Comparison of ENCODE assay signal across 1 cellular context in the genomic region with DNA sequence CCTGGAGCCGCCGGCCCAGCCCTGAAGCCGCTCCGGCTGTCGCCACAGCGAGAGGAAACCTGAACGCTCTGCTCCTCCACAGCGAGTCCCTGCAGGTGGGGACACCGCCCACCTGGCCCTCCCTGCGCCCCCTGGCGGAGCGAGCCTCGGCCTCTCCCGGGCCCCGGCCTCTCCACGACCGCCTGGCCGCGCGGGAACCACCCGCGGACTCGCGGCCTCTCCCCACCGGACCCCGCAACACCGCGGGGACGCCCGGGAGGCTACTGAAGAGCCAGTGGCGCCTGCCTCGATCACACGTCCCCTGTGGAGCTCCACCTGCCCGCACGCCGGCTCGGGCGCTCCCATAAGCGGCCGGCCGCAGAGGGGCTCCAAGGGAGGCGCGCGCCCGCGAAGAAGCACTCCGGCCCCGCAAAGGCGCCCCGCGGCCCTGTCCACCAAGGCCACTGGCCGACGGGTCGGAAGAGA.
TF ChIP-seq lines count a peak whose summit lies in the region.

No MANE protein-coding gene starts in this region.

TF ChIP-seq in K562, 482 proteins besides CTCF, POLR2A, EP300 and RAD21 (continued from another document and continues in another):
- TF ChIP-seq, protein P1, sequence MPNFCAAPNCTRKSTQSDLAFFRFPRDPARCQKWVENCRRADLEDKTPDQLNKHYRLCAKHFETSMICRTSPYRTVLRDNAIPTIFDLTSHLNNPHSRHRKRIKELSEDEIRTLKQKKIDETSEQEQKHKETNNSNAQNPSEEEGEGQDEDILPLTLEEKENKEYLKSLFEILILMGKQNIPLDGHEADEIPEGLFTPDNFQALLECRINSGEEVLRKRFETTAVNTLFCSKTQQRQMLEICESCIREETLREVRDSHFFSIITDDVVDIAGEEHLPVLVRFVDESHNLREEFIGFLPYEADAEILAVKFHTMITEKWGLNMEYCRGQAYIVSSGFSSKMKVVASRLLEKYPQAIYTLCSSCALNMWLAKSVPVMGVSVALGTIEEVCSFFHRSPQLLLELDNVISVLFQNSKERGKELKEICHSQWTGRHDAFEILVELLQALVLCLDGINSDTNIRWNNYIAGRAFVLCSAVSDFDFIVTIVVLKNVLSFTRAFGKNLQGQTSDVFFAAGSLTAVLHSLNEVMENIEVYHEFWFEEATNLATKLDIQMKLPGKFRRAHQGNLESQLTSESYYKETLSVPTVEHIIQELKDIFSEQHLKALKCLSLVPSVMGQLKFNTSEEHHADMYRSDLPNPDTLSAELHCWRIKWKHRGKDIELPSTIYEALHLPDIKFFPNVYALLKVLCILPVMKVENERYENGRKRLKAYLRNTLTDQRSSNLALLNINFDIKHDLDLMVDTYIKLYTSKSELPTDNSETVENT (CRISPR knock-in tag; IDR thresholded peaks at IDR 0.05), result 0 out of 2 replicates have a peak, but pooled peaks have one; percentile 8
- 0 out of 2 replicates have a peak, but pooled peaks have one; percentile 12 for TF ChIP-seq ESRRA (IDR thresholded peaks at IDR 0.05; ENCODE audit: borderline replicate concordance, low read depth)
- TF ChIP-seq CHCHD3 (CRISPR knock-in tag; IDR thresholded peaks at IDR 0.05), result no peak
- TF ChIP-seq ZFP30 (CRISPR knock-in tag; IDR thresholded peaks at IDR 0.05; ENCODE audit: borderline replicate concordance), result no peak
- TF ChIP-seq ZSCAN32 (CRISPR knock-in tag; IDR thresholded peaks at IDR 0.05), result no peak
- TF ChIP-seq RFX7 (CRISPR knock-in tag; IDR thresholded peaks at IDR 0.05), result no peak
- no peak for TF ChIP-seq RNF2 (IDR thresholded peaks at IDR 0.05)
- no peak for TF ChIP-seq PHTF2 (CRISPR knock-in tag; IDR thresholded peaks at IDR 0.05)
- no peak for TF ChIP-seq HDAC3 (IDR thresholded peaks at IDR 0.05; ENCODE audit: borderline replicate concordance, partially characterized antibody)
- TF ChIP-seq MIER1 (IDR thresholded peaks at IDR 0.05; ENCODE audit: low read depth), result no peak
- TF ChIP-seq ZNF639 (CRISPR knock-in tag; conservative IDR thresholded peaks at IDR 0.05 in 1 of 2, IDR thresholded peaks at IDR 0.05 in 1 of 2), result 0 out of 4 replicates have a peak, but pooled peaks of 1 of the 2 experiments have one; percentile 16
- peak; percentile 80 for TF ChIP-seq SAFB (IDR thresholded peaks at IDR 0.05; ENCODE audit: borderline replicate concordance, low read depth, low read length)
- no peak for TF ChIP-seq TCFL5 (CRISPR knock-in tag; conservative IDR thresholded peaks at IDR 0.05)
- no peak for TF ChIP-seq GABPA (tag; conservative IDR thresholded peaks at IDR 0.05; ENCODE audit: low read depth)
- no peak for TF ChIP-seq POLR3G (IDR thresholded peaks at IDR 0.05; ENCODE audit: extremely low read depth, insufficient read length, insufficient replicate concordance)
- TF ChIP-seq EZH2 (IDR thresholded peaks at IDR 0.05; ENCODE audit: borderline replicate concordance, low read depth, low read length), result no peak
- no peak for TF ChIP-seq CSDE1 (IDR thresholded peaks at IDR 0.05)
- TF ChIP-seq ZNF583 (CRISPR knock-in tag; IDR thresholded peaks at IDR 0.05), result no peak
- TF ChIP-seq MTF1 (CRISPR knock-in tag; IDR thresholded peaks at IDR 0.05; ENCODE audit: borderline replicate concordance), result no peak
- no peak for TF ChIP-seq MED1 (CRISPR knock-in tag; IDR thresholded peaks at IDR 0.05; ENCODE audit: borderline replicate concordance)
- TF ChIP-seq ZNF551 (CRISPR knock-in tag; IDR thresholded peaks at IDR 0.05), result no peak
- no peak for TF ChIP-seq ZNF76 (CRISPR knock-in tag; IDR thresholded peaks at IDR 0.05; ENCODE audit: borderline replicate concordance)
- TF ChIP-seq EWSR1 (IDR thresholded peaks at IDR 0.05; ENCODE audit: borderline replicate concordance, low read depth, partially characterized antibody), result no peak
- TF ChIP-seq, protein P2, sequence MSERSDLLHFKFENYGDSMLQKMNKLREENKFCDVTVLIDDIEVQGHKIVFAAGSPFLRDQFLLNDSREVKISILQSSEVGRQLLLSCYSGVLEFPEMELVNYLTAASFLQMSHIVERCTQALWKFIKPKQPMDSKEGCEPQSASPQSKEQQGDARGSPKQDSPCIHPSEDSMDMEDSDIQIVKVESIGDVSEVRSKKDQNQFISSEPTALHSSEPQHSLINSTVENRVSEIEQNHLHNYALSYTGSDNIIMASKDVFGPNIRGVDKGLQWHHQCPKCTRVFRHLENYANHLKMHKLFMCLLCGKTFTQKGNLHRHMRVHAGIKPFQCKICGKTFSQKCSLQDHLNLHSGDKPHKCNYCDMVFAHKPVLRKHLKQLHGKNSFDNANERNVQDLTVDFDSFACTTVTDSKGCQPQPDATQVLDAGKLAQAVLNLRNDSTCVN (CRISPR knock-in tag; IDR thresholded peaks at IDR 0.05), result no peak
- no peak for TF ChIP-seq NFIX (CRISPR knock-in tag; IDR thresholded peaks at IDR 0.05; ENCODE audit: low read depth)
- no peak for TF ChIP-seq FOXK2 (conservative IDR thresholded peaks at IDR 0.05 in 1 of 2, IDR thresholded peaks at IDR 0.05 in 1 of 2; ENCODE audit: low read depth in 2 of 2)
- peak; percentile 55; the same call in 1 of the 2 replicates for TF ChIP-seq ZBTB33 (CRISPR knock-in tag; IDR thresholded peaks at IDR 0.05)
- TF ChIP-seq, protein P3, sequence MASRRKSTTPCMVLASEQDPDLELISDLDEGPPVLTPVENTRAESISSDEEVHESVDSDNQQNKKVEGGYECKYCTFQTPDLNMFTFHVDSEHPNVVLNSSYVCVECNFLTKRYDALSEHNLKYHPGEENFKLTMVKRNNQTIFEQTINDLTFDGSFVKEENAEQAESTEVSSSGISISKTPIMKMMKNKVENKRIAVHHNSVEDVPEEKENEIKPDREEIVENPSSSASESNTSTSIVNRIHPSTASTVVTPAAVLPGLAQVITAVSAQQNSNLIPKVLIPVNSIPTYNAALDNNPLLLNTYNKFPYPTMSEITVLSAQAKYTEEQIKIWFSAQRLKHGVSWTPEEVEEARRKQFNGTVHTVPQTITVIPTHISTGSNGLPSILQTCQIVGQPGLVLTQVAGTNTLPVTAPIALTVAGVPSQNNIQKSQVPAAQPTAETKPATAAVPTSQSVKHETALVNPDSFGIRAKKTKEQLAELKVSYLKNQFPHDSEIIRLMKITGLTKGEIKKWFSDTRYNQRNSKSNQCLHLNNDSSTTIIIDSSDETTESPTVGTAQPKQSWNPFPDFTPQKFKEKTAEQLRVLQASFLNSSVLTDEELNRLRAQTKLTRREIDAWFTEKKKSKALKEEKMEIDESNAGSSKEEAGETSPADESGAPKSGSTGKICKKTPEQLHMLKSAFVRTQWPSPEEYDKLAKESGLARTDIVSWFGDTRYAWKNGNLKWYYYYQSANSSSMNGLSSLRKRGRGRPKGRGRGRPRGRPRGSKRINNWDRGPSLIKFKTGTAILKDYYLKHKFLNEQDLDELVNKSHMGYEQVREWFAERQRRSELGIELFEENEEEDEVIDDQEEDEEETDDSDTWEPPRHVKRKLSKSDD (conservative IDR thresholded peaks at IDR 0.05; ENCODE audit: low read length), result no peak
- no peak for TF ChIP-seq HMBOX1 (IDR thresholded peaks at IDR 0.05)
- no peak for TF ChIP-seq ELF4 (CRISPR knock-in tag; IDR thresholded peaks at IDR 0.05)
- TF ChIP-seq CCNT2 (IDR thresholded peaks at IDR 0.05; ENCODE audit: borderline replicate concordance, extremely low read depth, insufficient read length, low read depth, low read length), result peak; percentile 23
- TF ChIP-seq HES1 (IDR thresholded peaks at IDR 0.05; ENCODE audit: low read depth), result no peak
- no peak for TF ChIP-seq ZZZ3 (IDR thresholded peaks at IDR 0.05)
- 0 out of 2 replicates have a peak, but pooled peaks have one; percentile 31 for TF ChIP-seq EGR1 (conservative IDR thresholded peaks at IDR 0.05)
- no peak for TF ChIP-seq KAT8 (IDR thresholded peaks at IDR 0.05; ENCODE audit: low read depth)
- TF ChIP-seq ZNF766 (CRISPR knock-in tag; conservative IDR thresholded peaks at IDR 0.05), result no peak
- peak; percentile 70; the same call in 1 of the 2 replicates for TF ChIP-seq SMC3 (conservative IDR thresholded peaks at IDR 0.05; ENCODE audit: insufficient read depth, low read depth, low read length)
- no peak for TF ChIP-seq SMARCA4 (IDR thresholded peaks at IDR 0.05)
- peak; percentile 19; the same call in 1 of the 2 replicates for TF ChIP-seq ZFX (CRISPR knock-in tag; IDR thresholded peaks at IDR 0.05)
- TF ChIP-seq SUPT5H (IDR thresholded peaks at IDR 0.05), result no peak
- no peak for TF ChIP-seq ZNF354B (CRISPR knock-in tag; IDR thresholded peaks at IDR 0.05)
- TF ChIP-seq NONO (IDR thresholded peaks at IDR 0.05; ENCODE audit: low read depth in 2 of 2, low read length in 1 of 2), result no peak
- no peak for TF ChIP-seq ETV1 (tag; conservative IDR thresholded peaks at IDR 0.05; ENCODE audit: low read depth)
- TF ChIP-seq BCOR (IDR thresholded peaks at IDR 0.05), result no peak
- TF ChIP-seq CXXC5 (CRISPR knock-in tag; IDR thresholded peaks at IDR 0.05), result peak; percentile 47; the same call in 1 of the 2 replicates
- no peak for TF ChIP-seq U2AF2 (optimal IDR thresholded peaks at IDR 0.05; ENCODE audit: low read depth, low read length)
- TF ChIP-seq TAL1 (IDR thresholded peaks at IDR 0.05), result no peak
- peak; percentile 94 for TF ChIP-seq CTCFL (IDR thresholded peaks at IDR 0.05; ENCODE audit: borderline replicate concordance, insufficient read depth, low read depth, low read length, poor library complexity, severe bottlenecking)
- no peak for TF ChIP-seq SREBF2 (CRISPR knock-in tag; IDR thresholded peaks at IDR 0.05)
- TF ChIP-seq NFATC3 (IDR thresholded peaks at IDR 0.05), result no peak
- TF ChIP-seq SIN3B (IDR thresholded peaks at IDR 0.05; ENCODE audit: low read depth), result no peak; the same call in 1 of the 2 replicates
- TF ChIP-seq, protein P4, sequence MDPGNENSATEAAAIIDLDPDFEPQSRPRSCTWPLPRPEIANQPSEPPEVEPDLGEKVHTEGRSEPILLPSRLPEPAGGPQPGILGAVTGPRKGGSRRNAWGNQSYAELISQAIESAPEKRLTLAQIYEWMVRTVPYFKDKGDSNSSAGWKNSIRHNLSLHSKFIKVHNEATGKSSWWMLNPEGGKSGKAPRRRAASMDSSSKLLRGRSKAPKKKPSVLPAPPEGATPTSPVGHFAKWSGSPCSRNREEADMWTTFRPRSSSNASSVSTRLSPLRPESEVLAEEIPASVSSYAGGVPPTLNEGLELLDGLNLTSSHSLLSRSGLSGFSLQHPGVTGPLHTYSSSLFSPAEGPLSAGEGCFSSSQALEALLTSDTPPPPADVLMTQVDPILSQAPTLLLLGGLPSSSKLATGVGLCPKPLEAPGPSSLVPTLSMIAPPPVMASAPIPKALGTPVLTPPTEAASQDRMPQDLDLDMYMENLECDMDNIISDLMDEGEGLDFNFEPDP (CRISPR knock-in tag; IDR thresholded peaks at IDR 0.05), result no peak
